1 cellular context compared by ENCODE assay signal in genomic region chr4:4417886-4418285, GRCh38.
TF ChIP-seq lines count a peak whose summit lies in the region.

No MANE protein-coding gene starts in this region.

TF ChIP-seq in WTC11, 78 proteins besides CTCF, POLR2A, EP300 and RAD21:
- TF ChIP-seq RORB (CRISPR knock-in tag; IDR thresholded peaks at IDR 0.05): no peak
- TF ChIP-seq GTF2I (CRISPR knock-in tag; conservative IDR thresholded peaks at IDR 0.05): no peak
- no peak for TF ChIP-seq E2F1 (CRISPR knock-in tag; IDR thresholded peaks at IDR 0.05)
- TF ChIP-seq NR1H2 (CRISPR knock-in tag; IDR thresholded peaks at IDR 0.05): no peak
- TF ChIP-seq CDX4 (CRISPR knock-in tag; IDR thresholded peaks at IDR 0.05; ENCODE audit: borderline replicate concordance): no peak
- no peak for TF ChIP-seq ARID4B (CRISPR knock-in tag; IDR thresholded peaks at IDR 0.05; ENCODE audit: borderline replicate concordance)
- TF ChIP-seq ZBTB43 (CRISPR knock-in tag; IDR thresholded peaks at IDR 0.05): no peak
- no peak for TF ChIP-seq CBFB (CRISPR knock-in tag; IDR thresholded peaks at IDR 0.05; ENCODE audit: low read depth)
- no peak for TF ChIP-seq E2F4 (CRISPR knock-in tag; IDR thresholded peaks at IDR 0.05; ENCODE audit: borderline replicate concordance, low read depth)
- TF ChIP-seq ETV6 (CRISPR knock-in tag; IDR thresholded peaks at IDR 0.05): no peak
- no peak for TF ChIP-seq IRF2 (CRISPR knock-in tag; IDR thresholded peaks at IDR 0.05; ENCODE audit: borderline replicate concordance, low read depth)
